8 cellular contexts compared by ENCODE assay signal in genomic region chr3:48439820-48440589, GRCh38. TPM values are rescaled to one million over a fixed set of nuclear protein-coding genes. Genes with fewer than 3 reads are reported as not detected.
DNase-seq lines count a peak whose midpoint lies in the region; ATAC-seq, FAIRE-seq and TF ChIP-seq lines count a peak whose summit lies in the region.

TSS of gene CCDC51 (minus strand) at chr3:48440119. CDS start at chr3:48435128, 4,991 bp downstream.
TSS of gene TMA7 (plus strand) at chr3:48440257. CDS start at chr3:48440297, 40 bp downstream.

- peaks cover 7% of the 10 kb centered on the region for H4K20me1 ChIP-seq in HepG2 (ENCODE audit: insufficient read depth, low read length)

- TF ChIP-seq POLR2A in HepG2 (IDR thresholded peaks at IDR 0.05; ENCODE audit: insufficient read depth in 1 of 2, low read depth in 2 of 2, low read length in 2 of 2) = peak; percentile 79 to 86

- TF ChIP-seq EP300 in HepG2 (IDR thresholded peaks at IDR 0.05; ENCODE audit: low read depth in 2 of 2, low read length in 2 of 2) (no peak), HepG2 (CRISPR knock-in tag; IDR thresholded peaks at IDR 0.05; ENCODE audit: borderline replicate concordance) (peak; percentile 25; the same call in 1 of the 2 replicates)

- FAIRE-seq in HepG2 (lab: Jason Lieb, UNC) = peak; percentile 91

- no peaks in the 10 kb centered on the region for H3K9me3 ChIP-seq in CD4-positive, CD25-positive, alpha-beta regulatory T cell (ENCODE audit: control insufficient read depth in 2 of 2, low read length in 2 of 2)
- H3K9me3 ChIP-seq in HepG2 (ENCODE audit: low read length) = no peaks in the 10 kb centered on the region

- peak; percentile 97 to 99 (median 98) for DNase-seq in CD4-positive, CD25-positive, alpha-beta regulatory T cell
- DNase-seq in NCI-H82 treated with DMSO at 0.1 percent for 48 hours (lab: John Stamatoyannopoulos, UW; ENCODE audit: unreplicated experiment) = peak; percentile 89
- DNase-seq in activated CD4-positive, alpha-beta memory T cell treated with anti-CD3 and anti-CD28 coated beads for 36 hours = peak; percentile 99
- peak; percentile 91 to 97 for DNase-seq in dermis microvascular lymphatic vessel endothelial cell (ENCODE audit: low read depth in 2 of 2)
- peak; percentile 96 for DNase-seq in HepG2 (ENCODE audit: low spot score)
- DNase-seq in stimulated activated CD4-positive, alpha-beta T cell treated with anti-CD3 and anti-CD28 coated beads, Interleukin-4, amount 100 ng/mL, for 1 hour = peak; percentile 98

- peaks cover 37% of the 10 kb centered on the region for H3K4me1 ChIP-seq in CD4-positive, CD25-positive, alpha-beta regulatory T cell (ENCODE audit: control insufficient read depth, insufficient read depth, low read length, poor library complexity, severe bottlenecking)
- H3K4me1 ChIP-seq in HepG2 (ENCODE audit: insufficient read depth, low read length) = peaks cover 52% of the 10 kb centered on the region

- ATAC-seq in CD4-positive, CD25-positive, alpha-beta regulatory T cell (ENCODE audit: low read depth in 2 of 2) = peak; percentile 96 to 97
- peak; percentile 95 for ATAC-seq in GM19438 (IDR thresholded peaks at IDR 0.05; ENCODE audit: low read depth, unreplicated experiment)
- ATAC-seq in HG03575 (IDR thresholded peaks at IDR 0.05; ENCODE audit: extremely low read depth, insufficient number of reproducible peaks, low FRiP score, unreplicated experiment) = peak; percentile 54
- ATAC-seq in HepG2 = peak; percentile 94

- H3K27me3 ChIP-seq in CD4-positive, CD25-positive, alpha-beta regulatory T cell (ENCODE audit: control insufficient read depth, insufficient read depth, low read length) = no peaks in the 10 kb centered on the region
- H3K27me3 ChIP-seq in HepG2 (ENCODE audit: control insufficient read depth in 1 of 2, insufficient read depth in 2 of 2, low read length in 2 of 2) = no peaks in the 10 kb centered on the region; a peak in 1 of 5 replicates

- H3K27me3 Mint-ChIP-seq in CD4-positive, CD25-positive, alpha-beta regulatory T cell = no peaks in the 10 kb centered on the region
- no peaks in the 10 kb centered on the region for H3K27me3 Mint-ChIP-seq in activated CD4-positive, alpha-beta memory T cell treated with anti-CD3 and anti-CD28 coated beads for 36 hours

- H3K4me3 Mint-ChIP-seq in CD4-positive, CD25-positive, alpha-beta regulatory T cell = peak within 1 kb of the TSS in 3 of 4 donors; percentile 92 to 96 (median 96)
- peak within 1 kb of the TSS; percentile 90 for H3K4me3 Mint-ChIP-seq in activated CD4-positive, alpha-beta memory T cell treated with anti-CD3 and anti-CD28 coated beads for 36 hours

- in situ Hi-C loops in HepG2 (cut with HindIII; ENCODE audit: extremely low pct_ligation_motif_present, low pct_unique_long_range_greater_than_20kb) = loop anchor here (5.0 kb wide), 3 partner anchors 38 to 208 kb away; no protein-coding TSS in a partner anchor

- H3K27ac ChIP-seq in CD4-positive, CD25-positive, alpha-beta regulatory T cell (ENCODE audit: insufficient read depth, low read length, poor library complexity, severe bottlenecking) = peak within 1 kb of the TSS; percentile 90
- peak within 1 kb of the TSS; percentile 73 for H3K27ac ChIP-seq in HepG2 (ENCODE audit: extremely low read length, insufficient read depth, low read length)

- H3K4me2 ChIP-seq in HepG2 (ENCODE audit: low read depth, low read length) = peak within 1 kb of the TSS; percentile 98

- H3K4me3 ChIP-seq in CD4-positive, CD25-positive, alpha-beta regulatory T cell (ENCODE audit: low read depth, low read length) = peak within 1 kb of the TSS; percentile 93
- peak within 1 kb of the TSS; percentile 90 to 95 (median 93) for H3K4me3 ChIP-seq in HepG2 (replicated peaks in 1 of 3; ENCODE audit: insufficient read depth in 1 of 3, low read depth in 2 of 3, low read length in 3 of 3)

- H3K79me2 ChIP-seq in HepG2 (ENCODE audit: insufficient read depth, low read length) = peaks cover 26% of the 10 kb centered on the region

- TF ChIP-seq RAD21 in HepG2 (CRISPR knock-in tag; IDR thresholded peaks at IDR 0.05) = peak; percentile 7; the same call in 1 of the 2 replicates

- intact Hi-C loops in activated CD4-positive, alpha-beta memory T cell treated with anti-CD3 and anti-CD28 coated beads for 36 hours (cut with micrococcal nuclease) = loop anchor here (1.0 to 5.0 kb wide), 6 partner anchors 33 to 251 kb away; partner anchors contain the start of genes CDC25A, PFKFB4 and ZNF589
- intact Hi-C loops in HepG2 (cut with micrococcal nuclease; ENCODE audit: unreplicated experiment) = loop anchor here (1.0 kb wide), 1 partner anchor 11 kb away; no protein-coding TSS in a partner anchor

- H3K36me3 ChIP-seq in CD4-positive, CD25-positive, alpha-beta regulatory T cell (ENCODE audit: control insufficient read depth, insufficient read depth, low read length) = peaks cover 25% of the 10 kb centered on the region
- peaks cover 2 to 9% of the 10 kb centered on the region in 2 experiments; a peak in 2 of 5 replicates for H3K36me3 ChIP-seq in HepG2 (replicated peaks in 1 of 2; ENCODE audit: control insufficient read depth in 1 of 2, insufficient read depth in 2 of 2, low read length in 2 of 2)

- CTCF ChIA-PET in activated CD4-positive, alpha-beta memory T cell treated with anti-CD3 and anti-CD28 coated beads for 36 hours (lab: Charles Lee) = interaction anchor here (0.5 to 9.7 kb wide), 18 partner anchors 29 to 1799 kb away, joined by 3 to 290 read pairs (median 3); partner anchors contain the start of genes PFKFB4 and ZNF589
- CTCF ChIA-PET in HepG2 (lab: Yijun Ruan, JAX; ENCODE audit: low intra/inter-chr PET ratio, low total read pairs) = interaction anchor here (1.3 to 1.8 kb wide), 2 partner anchors 39 to 166 kb away, joined by 4 to 5 read pairs; no protein-coding TSS in a partner anchor

- POLR2A ChIA-PET in activated CD4-positive, alpha-beta memory T cell treated with anti-CD3 and anti-CD28 coated beads for 36 hours (lab: Charles Lee) = interaction anchor here (0.6 to 2.9 kb wide), 10 partner anchors 9 to 199 kb away, joined by 3 to 14 read pairs (median 3); partner anchors contain the start of gene ZNF589
- POLR2A ChIA-PET in HepG2 (lab: Yijun Ruan, JAX) = interaction anchor here (0.6 to 5.8 kb wide), 37 partner anchors 9 to 681 kb away, joined by 3 to 120 read pairs (median 4); partner anchors contain the start of genes IP6K2, PFKFB4, PLXNB1 and SHISA5

- peak within 1 kb of the TSS; percentile 86 for H2AFZ ChIP-seq in HepG2 (ENCODE audit: low read length)

- H3K9ac ChIP-seq in HepG2 (ENCODE audit: insufficient read depth, low read depth, low read length) = peak within 1 kb of the TSS; percentile 94

- BruUV-seq in HepG2 (replicated peaks; lab: Mats Ljungman, UMichigan) = no TSS peak

- TF ChIP-seq CTCF in HepG2 (CRISPR knock-in tag; IDR thresholded peaks at IDR 0.05) = peak; percentile 19; the same call in 1 of the 2 replicates

- WGBS in HepG2 (ENCODE audit: low lambda C conversion rate) = 2% methylated on average over 21 of the region's 54 CpGs

- H3K36me3 Mint-ChIP-seq in CD4-positive, CD25-positive, alpha-beta regulatory T cell = peaks cover 6% of the 10 kb centered on the region
- peaks cover 32% of the 10 kb centered on the region for H3K36me3 Mint-ChIP-seq in activated CD4-positive, alpha-beta memory T cell treated with anti-CD3 and anti-CD28 coated beads for 36 hours

- peaks cover 11 to 51% (median 15%) of the 10 kb centered on the region in 4 donors for H3K4me1 Mint-ChIP-seq in CD4-positive, CD25-positive, alpha-beta regulatory T cell
- peaks cover 32% of the 10 kb centered on the region for H3K4me1 Mint-ChIP-seq in activated CD4-positive, alpha-beta memory T cell treated with anti-CD3 and anti-CD28 coated beads for 36 hours (ENCODE audit: low read depth)

- H3K9me3 Mint-ChIP-seq in CD4-positive, CD25-positive, alpha-beta regulatory T cell = peaks cover 0 to 4% (median 0%) of the 10 kb centered on the region in 7 donors
- no peaks in the 10 kb centered on the region for H3K9me3 Mint-ChIP-seq in activated CD4-positive, alpha-beta memory T cell treated with anti-CD3 and anti-CD28 coated beads for 36 hours

- H3K27ac Mint-ChIP-seq in CD4-positive, CD25-positive, alpha-beta regulatory T cell = peak within 1 kb of the TSS; percentile 91 to 99 (median 91)
- peak within 1 kb of the TSS; percentile 87 for H3K27ac Mint-ChIP-seq in activated CD4-positive, alpha-beta memory T cell treated with anti-CD3 and anti-CD28 coated beads for 36 hours

RNA-seq across cellular contexts. Expression of gene CCDC51, which starts in this region (rescaled TPM):
- 4.6 TPM for total RNA-seq in CD4-positive, CD25-positive, alpha-beta regulatory T cell
- 10 to 100 TPM in 1 of 4 donors, 1 to 10 TPM in 3; 7.1 to 13.7 (median 9.1) TPM for polyA plus RNA-seq in CD4-positive, CD25-positive, alpha-beta regulatory T cell
- 10 to 100 TPM; 24.3 to 24.4 TPM for total RNA-seq in activated CD4-positive, alpha-beta memory T cell treated with anti-CD3 and anti-CD28 coated beads for 36 hours
- total RNA-seq in dermis microvascular lymphatic vessel endothelial cell (9.7 and 13.1 TPM in 2 replicates), HepG2 (2016; rRNA removed; fragmentation: Illumina TruSeq; extraction: Trizol) (29.4 and 38.3 TPM in 2 replicates)
- 7.6 and 8.2 TPM in 2 replicates for total RNA-seq in HepG2 (2016; cell fraction: cytosol; rRNA removed; fragmentation: Illumina TruSeq; extraction: Trizol; ENCODE audit: low read depth)
- 33.5 and 38.7 TPM in 2 replicates for total RNA-seq in HepG2 (2016; cell fraction: insoluble cytoplasmic fraction; rRNA removed; fragmentation: Illumina TruSeq; extraction: Trizol)
- 12.2 and 12.5 TPM in 2 replicates for total RNA-seq in HepG2 (2016; cell fraction: membrane; rRNA removed; fragmentation: Illumina TruSeq; extraction: Trizol)
- total RNA-seq in HepG2 (2016; cell fraction: nucleus; rRNA removed; fragmentation: Illumina TruSeq; extraction: Trizol) = 12.4 and 13.6 TPM in 2 replicates
- 15.5 and 18.1 TPM in 2 replicates for polyA plus RNA-seq in HepG2 (2011; rRNA removed)
- polyA plus RNA-seq in HepG2 (2011; cell fraction: cytosol; rRNA removed) = 16.8 and 19.2 TPM in 2 replicates
- 6.5 and 8.5 TPM in 2 replicates for polyA plus RNA-seq in HepG2 (2011; cell fraction: nucleus; rRNA removed)
- polyA plus RNA-seq in HepG2 (2012) = 8.4 and 9.8 TPM in 2 replicates
- polyA plus RNA-seq in HepG2 (2016; cell fraction: cytosol; fragmentation: Illumina TruSeq; extraction: Trizol; ENCODE audit: low read depth) = 3.9 and 4.9 TPM in 2 replicates
- polyA plus RNA-seq in HepG2 (2016; cell fraction: insoluble cytoplasmic fraction; fragmentation: Illumina TruSeq; extraction: Trizol; ENCODE audit: low read depth) = 29.3 and 29.9 TPM in 2 replicates
- polyA plus RNA-seq in HepG2 (2016; cell fraction: membrane; fragmentation: Illumina TruSeq; extraction: Trizol; ENCODE audit: low read depth) = 8.0 TPM in 2 replicates
- 16.3 and 19.0 TPM in 2 replicates for polyA plus RNA-seq in HepG2 (2016; cell fraction: nucleus; fragmentation: Illumina TruSeq; extraction: Trizol; ENCODE audit: insufficient read depth, low read depth)
- 11.3 and 25.4 TPM in 2 replicates for polyA minus RNA-seq in HepG2 (2011; rRNA and poly(A)+ RNA removed; ENCODE audit: low replicate concordance)
- 4.5 and 4.7 TPM in 2 replicates for polyA minus RNA-seq in HepG2 (2011; cell fraction: cytosol; rRNA and poly(A)+ RNA removed)
- polyA minus RNA-seq in HepG2 (2011; cell fraction: nucleus; rRNA and poly(A)+ RNA removed) = 3.0 and 3.3 TPM in 2 replicates

RNA-seq across cellular contexts. Expression of gene TMA7, which starts in this region (rescaled TPM):
- total RNA-seq in CD4-positive, CD25-positive, alpha-beta regulatory T cell = 248 TPM
- polyA plus RNA-seq in CD4-positive, CD25-positive, alpha-beta regulatory T cell = 100 to 1,000 TPM; 664 to 743 (median 695) TPM
- 100 to 1,000 TPM; 318 to 323 TPM for total RNA-seq in activated CD4-positive, alpha-beta memory T cell treated with anti-CD3 and anti-CD28 coated beads for 36 hours
- total RNA-seq in dermis microvascular lymphatic vessel endothelial cell = 108 and 193 TPM in 2 replicates
- 486 and 510 TPM in 2 replicates for total RNA-seq in HepG2 (2016; rRNA removed; fragmentation: Illumina TruSeq; extraction: Trizol)
- 913 and 1,296 TPM in 2 replicates for total RNA-seq in HepG2 (2016; cell fraction: cytosol; rRNA removed; fragmentation: Illumina TruSeq; extraction: Trizol; ENCODE audit: low read depth)
- total RNA-seq in HepG2 (2016; cell fraction: insoluble cytoplasmic fraction; rRNA removed; fragmentation: Illumina TruSeq; extraction: Trizol) = 511 and 522 TPM in 2 replicates
- 763 and 886 TPM in 2 replicates for total RNA-seq in HepG2 (2016; cell fraction: membrane; rRNA removed; fragmentation: Illumina TruSeq; extraction: Trizol)
- total RNA-seq in HepG2 (2016; cell fraction: nucleus; rRNA removed; fragmentation: Illumina TruSeq; extraction: Trizol) = 177 and 187 TPM in 2 replicates
- 80.9 and 100 TPM in 2 replicates for polyA plus RNA-seq in HepG2 (2011; rRNA removed)
- polyA plus RNA-seq in HepG2 (2011; cell fraction: cytosol; rRNA removed) = 69.9 and 96.6 TPM in 2 replicates
- polyA plus RNA-seq in HepG2 (2011; cell fraction: nucleus; rRNA removed) = 23.2 and 42.0 TPM in 2 replicates
- 194 and 244 TPM in 2 replicates for polyA plus RNA-seq in HepG2 (2012)
- polyA plus RNA-seq in HepG2 (2016; cell fraction: cytosol; fragmentation: Illumina TruSeq; extraction: Trizol; ENCODE audit: low read depth) = 1,200 and 1,620 TPM in 2 replicates
- polyA plus RNA-seq in HepG2 (2016; cell fraction: insoluble cytoplasmic fraction; fragmentation: Illumina TruSeq; extraction: Trizol; ENCODE audit: low read depth) = 517 and 532 TPM in 2 replicates
- polyA plus RNA-seq in HepG2 (2016; cell fraction: membrane; fragmentation: Illumina TruSeq; extraction: Trizol; ENCODE audit: low read depth) = 742 and 956 TPM in 2 replicates
- 336 and 389 TPM in 2 replicates for polyA plus RNA-seq in HepG2 (2016; cell fraction: nucleus; fragmentation: Illumina TruSeq; extraction: Trizol; ENCODE audit: insufficient read depth, low read depth)
- polyA minus RNA-seq in HepG2 (2011; rRNA and poly(A)+ RNA removed; ENCODE audit: low replicate concordance) = 4.4 and 15.7 TPM in 2 replicates
- 18.7 and 23.2 TPM in 2 replicates for polyA minus RNA-seq in HepG2 (2011; cell fraction: cytosol; rRNA and poly(A)+ RNA removed)
- polyA minus RNA-seq in HepG2 (2011; cell fraction: nucleus; rRNA and poly(A)+ RNA removed) = 18.4 and 25.9 TPM in 2 replicates

Comparison
In these comparisons a context has a peak if more than half of its experiments do, and no peak if none do; other contexts are left out.
1. Peak in every context shown above with its lines: DNase-seq, ATAC-seq, H3K4me3 ChIP-seq and H3K27ac ChIP-seq.